In the genomic region with DNA sequence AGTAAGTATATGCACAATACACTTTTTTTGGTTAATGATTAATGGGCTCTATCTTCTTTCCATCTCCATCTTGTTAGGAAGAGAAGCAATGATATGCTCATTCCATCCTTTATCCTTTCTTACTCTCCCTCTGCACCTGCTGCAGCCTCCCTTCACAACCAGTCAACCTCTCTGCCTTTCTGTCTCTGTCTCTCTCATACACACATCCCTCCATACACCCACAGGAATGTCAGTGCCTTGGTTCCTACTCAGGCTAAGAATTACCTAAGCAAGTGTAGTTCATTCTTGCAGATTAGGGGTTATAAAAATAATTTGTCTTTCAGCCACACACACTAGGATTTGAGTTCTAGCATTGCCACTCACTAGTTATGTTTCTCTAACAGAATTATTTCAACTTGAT, we compare ENCODE assay signal across 9 cellular contexts. TPM values are rescaled to one million over a fixed set of nuclear protein-coding genes. Genes with fewer than 3 reads are reported as not detected.
"Had no signal": no experiment of that assay in that cellular context is flagged by ENCODE, and none has a peak within 500 bp of the region (broad histone marks: within the 10 kb centered on the region; RNA-seq: fewer than 3 reads in every experiment).

No MANE protein-coding gene starts in this region.

- H3K4me3 ChIP-seq: GM23248, HAP-1 had no signal

- H3K36me3 ChIP-seq: HAP-1 had no signal

- H3K9me3 ChIP-seq: HAP-1 had no signal

- H3K4me1 Mint-ChIP-seq: IgD-negative memory B cell had no signal

- H3K4me3 Mint-ChIP-seq: HFFc6, IgD-negative memory B cell had no signal

- H3K9me3 Mint-ChIP-seq: HFFc6, IgD-negative memory B cell had no signal

- H3K27ac ChIP-seq: GM23248 had no signal

- H2AFZ ChIP-seq: GM23248 had no signal

- DNase-seq: GM23248, GOT3, H7, KBM-7 had no signal

- ATAC-seq: HCT116, HepG2 had no signal

- H3K27ac Mint-ChIP-seq: HFFc6, IgD-negative memory B cell had no signal

- H3K9ac ChIP-seq: GM23248 had no signal

- H3K27me3 Mint-ChIP-seq: IgD-negative memory B cell had no signal

RNA-seq across cellular contexts. Expression of a gene that starts 45.6 kb away (rescaled TPM):
- total RNA-seq: HepG2 had no signal
